In genomic region chr14:22598896-22599244, GRCh38 we compare ENCODE assay signal across 8 cellular contexts. TPM values are rescaled to one million over a fixed set of nuclear protein-coding genes. Genes with fewer than 3 reads are reported as not detected.
DNase-seq lines count a peak whose midpoint lies in the region; ATAC-seq, FAIRE-seq and TF ChIP-seq lines count a peak whose summit lies in the region.

No MANE protein-coding gene starts in this region.

- H3K4me1 ChIP-seq in H1 (replicated peaks in 1 of 4; ENCODE audit: control insufficient read depth in 3 of 4, insufficient read depth in 4 of 4, low read length in 3 of 4) (peaks cover 0 to 10% (median 6%) of the 10 kb centered on the region in 4 experiments; a peak in 4 of 7 replicates), subcutaneous abdominal adipose tissue (ENCODE audit: control insufficient read depth in 5 of 5, insufficient read depth in 5 of 5, low read length in 5 of 5) (peaks cover 8 to 33% (median 27%) of the 10 kb centered on the region in 5 donors)

- DNase-seq in activated effector memory CD4-positive, alpha-beta T cell treated with anti-CD3 and anti-CD28 coated beads, Interleukin-2, amount 50 U/mL, for 16 hours, result peak; percentile 78
- no peak for DNase-seq in activated effector memory CD4-positive, alpha-beta T cell treated with Interleukin-2 at 50 U/mL for 16 hours
- DNase-seq in T-helper 17 cell, result no peak
- DNase-seq in H1 (ENCODE audit: low read depth in 1 of 2, low spot score in 2 of 2), result no peak
- peak; percentile 76 for DNase-seq in mesenteric fat pad (ENCODE audit: low spot score)
- no peak for DNase-seq in NCI-H1436 (lab: John Stamatoyannopoulos, UW)

- H2AK5ac ChIP-seq in H1 (ENCODE audit: low read depth, low read length), result no peak overlapping the region

- ATAC-seq in HG03432 (IDR thresholded peaks at IDR 0.05; ENCODE audit: unreplicated experiment), result peak; percentile 65
- peak; percentile 69 for ATAC-seq in T-helper 17 cell

- H2BK20ac ChIP-seq in H1 (ENCODE audit: low read length), result no peak overlapping the region

- H3K36me3 ChIP-seq in H1 (ENCODE audit: control insufficient read depth in 2 of 4, insufficient read depth in 4 of 4, low read length in 3 of 4), result peaks cover 6 to 23% (median 20%) of the 10 kb centered on the region in 4 experiments
- H3K36me3 ChIP-seq in subcutaneous abdominal adipose tissue (ENCODE audit: control insufficient read depth in 5 of 5, insufficient read depth in 5 of 5, low read length in 5 of 5), result peaks cover 7 to 26% (median 25%) of the 10 kb centered on the region in 5 donors

- 0 out of 2 replicates have a peak overlapping the region, but pooled peaks have one; percentile 93 for H2BK5ac ChIP-seq in H1 (ENCODE audit: low read depth, low read length)

- peaks cover 3% of the 10 kb centered on the region; the same call in 1 of the 2 replicates for H3K79me1 ChIP-seq in H1 (ENCODE audit: low read depth, low read length)

- H3K23me2 ChIP-seq in H1 (ENCODE audit: low read depth, low read length), result peaks cover 4% of the 10 kb centered on the region; the same call in 1 of the 2 replicates

- peak overlapping the region; percentile 35 to 84 (median 82) for H3K9ac ChIP-seq in H1 (replicated peaks in 1 of 4; ENCODE audit: extremely low read depth in 1 of 4, low read depth in 3 of 4, low read length in 3 of 4)
- peak overlapping the region; percentile 47 to 95 (median 91) for H3K9ac ChIP-seq in subcutaneous abdominal adipose tissue (ENCODE audit: low read length in 5 of 5)

- TF ChIP-seq RAD21 in H1 (IDR thresholded peaks at IDR 0.05 in 1 of 2, conservative IDR thresholded peaks at IDR 0.05 in 1 of 2; ENCODE audit: low read depth in 2 of 2, low read length in 2 of 2), result 0 out of 4 replicates have a peak, but pooled peaks of 1 of the 2 experiments have one; percentile 1

- CTCF ChIA-PET in H1 (lab: Charles Lee; ENCODE audit: partially characterized antibody), result interaction anchor here (0.8 to 5.2 kb wide), 17 partner anchors 9 to 272 kb away, joined by 3 to 29 read pairs (median 4); partner anchors contain the start of genes DAD1 and LRP10

- H4K8ac ChIP-seq in H1 (ENCODE audit: extremely low read depth, insufficient read depth, low read length), result no peak overlapping the region

- peaks cover 31% of the 10 kb centered on the region for H3K4me1 Mint-ChIP-seq in T-helper 17 cell

- no peak overlapping the region for H3K23ac ChIP-seq in H1 (ENCODE audit: insufficient read length)

- no peak overlapping the region for H3K18ac ChIP-seq in H1 (ENCODE audit: extremely low read depth, low read length)

- POLR2A ChIA-PET in H1 (lab: Charles Lee; ENCODE audit: partially characterized antibody), result interaction anchor here (0.8 to 2.7 kb wide), 8 partner anchors 10 to 224 kb away, joined by 3 to 22 read pairs (median 3); partner anchors contain the start of gene DAD1

- H3K4me2 ChIP-seq in H1 (ENCODE audit: insufficient read depth in 1 of 2, low read depth in 2 of 2, low read length in 2 of 2), result peak overlapping the region; percentile 67 to 79

- no peak overlapping the region for H3K56ac ChIP-seq in H1 (replicated peaks; ENCODE audit: insufficient read length, low read depth, low read length)

- H4K91ac ChIP-seq in H1 (replicated peaks; ENCODE audit: insufficient read length, low read length), result no peak overlapping the region

- H3K4me3 ChIP-seq in H1 (ENCODE audit: extremely low read depth in 1 of 4, insufficient read depth in 2 of 4, low read depth in 3 of 4, low read length in 4 of 4) (peak overlapping the region; percentile 68 to 99 (median 84)), subcutaneous abdominal adipose tissue (ENCODE audit: low read depth in 1 of 5, low read length in 5 of 5) (peak overlapping the region; percentile 68 to 98 (median 94))

- H2BK120ac ChIP-seq in H1 (replicated peaks; ENCODE audit: low read depth, low read length), result no peak overlapping the region

- H3K27me3 ChIP-seq in H1 (replicated peaks in 1 of 4; ENCODE audit: control insufficient read depth in 3 of 4, extremely low read depth in 1 of 4, insufficient read depth in 3 of 4, low read length in 3 of 4) (no peaks in the 10 kb centered on the region), subcutaneous abdominal adipose tissue (ENCODE audit: control insufficient read depth in 5 of 5, insufficient read depth in 4 of 5, low read length in 5 of 5) (no peaks in the 10 kb centered on the region)

- no peak overlapping the region; the same call in 1 of the 2 replicates for H2BK12ac ChIP-seq in H1 (ENCODE audit: low read depth, low read length)

- H3K36me3 Mint-ChIP-seq in T-helper 17 cell (ENCODE audit: low read depth), result peaks cover 14% of the 10 kb centered on the region

- WGBS in H1 (ENCODE audit: extremely low coverage in 1 of 2, insufficient coverage in 1 of 2, insufficient read length in 1 of 2, insufficient replicate concordance in 2 of 2, low coverage in 1 of 2, low lambda C conversion rate in 2 of 2, missing lambda C conversion rate in 1 of 2), 2 experiments, result 17% methylated on average over 5 of the region's 5 CpGs; no CpG with 5 or more reads in 1 of the 2 experiments

- no peak overlapping the region for H4K5ac ChIP-seq in H1 (ENCODE audit: insufficient read length, low read depth, low read length)

- no peaks in the 10 kb centered on the region for H3K27me3 Mint-ChIP-seq in T-helper 17 cell

- H3K4ac ChIP-seq in H1 (replicated peaks; ENCODE audit: insufficient read length, low read depth, low read length), result no peak overlapping the region

- peak in 2 of 3 experiments; percentile 6 to 43; a peak in 1 of 4 replicates for TF ChIP-seq CTCF in H1 (IDR thresholded peaks at IDR 0.05; ENCODE audit: control extremely low read depth in 1 of 3, insufficient read depth in 1 of 3, low read depth in 1 of 3, low read length in 3 of 3)

- H3K14ac ChIP-seq in H1 (ENCODE audit: insufficient read length), result no peak overlapping the region

- H3K27ac ChIP-seq in H1 (ENCODE audit: low read depth, low read length) (peak overlapping the region; percentile 77; the same call in 1 of the 2 replicates), subcutaneous abdominal adipose tissue (ENCODE audit: low read depth, low read length) (peak overlapping the region; percentile 85)

- peak overlapping the region; percentile 96 for H3K4me3 Mint-ChIP-seq in T-helper 17 cell

- peaks cover 3 to 17% of the 10 kb centered on the region in 2 experiments for H3K79me2 ChIP-seq in H1 (ENCODE audit: control insufficient read depth in 1 of 2, insufficient read depth in 2 of 2, low read length in 2 of 2)

- TF ChIP-seq POLR2A in H1 (IDR thresholded peaks at IDR 0.05; ENCODE audit: control extremely low read depth in 1 of 2, low read depth in 2 of 2, low read length in 2 of 2), result no peak

- no peak overlapping the region for H2BK15ac ChIP-seq in H1 (ENCODE audit: low read length)

- no peak for FAIRE-seq in H1 (lab: Jason Lieb, UNC)

- H4K20me1 ChIP-seq in H1 (replicated peaks in 1 of 2; ENCODE audit: control insufficient read depth in 1 of 2, insufficient read depth in 2 of 2, low read length in 2 of 2), result peaks cover 0 to 4% of the 10 kb centered on the region in 2 experiments

- TF ChIP-seq EP300 in H1 (IDR thresholded peaks at IDR 0.05; ENCODE audit: borderline replicate concordance in 1 of 2, low read depth in 2 of 2, low read length in 2 of 2), result no peak

- no peaks in the 10 kb centered on the region for H3K9me3 ChIP-seq in T-helper 17 cell (ENCODE audit: control insufficient read depth, low read length, poor library complexity, severe bottlenecking)
- no peaks in the 10 kb centered on the region for H3K9me3 ChIP-seq in H1 (ENCODE audit: insufficient read depth in 2 of 2, low read depth in 1 of 2, low read length in 1 of 2)
- H3K9me3 ChIP-seq in subcutaneous abdominal adipose tissue (ENCODE audit: control insufficient read depth in 5 of 5, low read length in 5 of 5), result no peaks in the 10 kb centered on the region

- H2AFZ ChIP-seq in H1 (ENCODE audit: low read length), result peak overlapping the region; percentile 44

- H3K27ac Mint-ChIP-seq in T-helper 17 cell, result peak overlapping the region; percentile 94

TF ChIP-seq in H1, 55 proteins besides CTCF, POLR2A, EP300 and RAD21 (continues in another document):
- no peak for TF ChIP-seq RNF2 (IDR thresholded peaks at IDR 0.05; ENCODE audit: borderline replicate concordance, low read depth, low read length, missing control alignments, poor library complexity, severe bottlenecking)

RNA-seq across cellular contexts. Expression of gene ABHD4, which starts 0.8 kb away (rescaled TPM):
- total RNA-seq in T-helper 17 cell, result 10 to 100 TPM; 12.3 to 19.0 TPM
- total RNA-seq in H1 (2021; fragmentation: NEBNext Ultra II Directional; extraction: Animal tissue kit (Norgen Biotek cat#: 25700)), result 32.4 and 37.1 TPM in 2 replicates
- 40.6 and 42.9 TPM in 2 replicates for polyA plus RNA-seq in H1 (2011; rRNA removed)
- polyA plus RNA-seq in H1 (2011; cell fraction: cytosol; rRNA removed), result 33.3 TPM
- 39.0 TPM for polyA plus RNA-seq in H1 (2011; cell fraction: nucleus; rRNA removed)
- polyA plus RNA-seq in H1 (2012, experiment 1 of 2), result 21.3 to 29.2 TPM (median 25.0 TPM) in 4 replicates
- polyA plus RNA-seq in H1 (2012, experiment 2 of 2), result 25.7 TPM
- polyA plus RNA-seq in H1 (2013, experiment 1 of 2), result 25.1 TPM
- polyA plus RNA-seq in H1 (2013, experiment 2 of 2), result 26.5 TPM
- polyA minus RNA-seq in H1 (2011; rRNA and poly(A)+ RNA removed), result 34.9 and 36.6 TPM in 2 replicates
- polyA minus RNA-seq in H1 (2011; cell fraction: cytosol; rRNA and poly(A)+ RNA removed), result 12.8 TPM
- 22.9 TPM for polyA minus RNA-seq in H1 (2011; cell fraction: nucleus; rRNA and poly(A)+ RNA removed)
- 36.5 TPM for total RNA-seq in mesenteric fat pad

RNA-seq across cellular contexts. Expression of gene DAD1, which starts 9.8 kb away (rescaled TPM):
- total RNA-seq in T-helper 17 cell, result 10 to 100 TPM; 95.4 to 96.0 TPM
- 131 and 133 TPM in 2 replicates for total RNA-seq in H1 (2021; fragmentation: NEBNext Ultra II Directional; extraction: Animal tissue kit (Norgen Biotek cat#: 25700))
- 433 and 440 TPM in 2 replicates for polyA plus RNA-seq in H1 (2011; rRNA removed)
- polyA plus RNA-seq in H1 (2011; cell fraction: cytosol; rRNA removed), result 275 TPM
- polyA plus RNA-seq in H1 (2011; cell fraction: nucleus; rRNA removed), result 98.3 TPM
- polyA plus RNA-seq in H1 (2012, experiment 1 of 2), result 143 to 165 TPM (median 156 TPM) in 4 replicates
- polyA plus RNA-seq in H1 (2012, experiment 2 of 2), result 219 TPM
- 197 TPM for polyA plus RNA-seq in H1 (2013, experiment 1 of 2)
- polyA plus RNA-seq in H1 (2013, experiment 2 of 2), result 233 TPM
- 101 and 159 TPM in 2 replicates for polyA minus RNA-seq in H1 (2011; rRNA and poly(A)+ RNA removed)
- 50.4 TPM for polyA minus RNA-seq in H1 (2011; cell fraction: cytosol; rRNA and poly(A)+ RNA removed)
- 34.9 TPM for polyA minus RNA-seq in H1 (2011; cell fraction: nucleus; rRNA and poly(A)+ RNA removed)
- total RNA-seq in mesenteric fat pad, result 180 TPM

RNA-seq across cellular contexts. Expression of gene OR6J1, which starts 45.3 kb away (rescaled TPM):
- total RNA-seq in T-helper 17 cell, result not detected
- not detected in 2 replicates for total RNA-seq in H1 (2021; fragmentation: NEBNext Ultra II Directional; extraction: Animal tissue kit (Norgen Biotek cat#: 25700))
- polyA plus RNA-seq in H1 (2011; rRNA removed), result not detected in 2 replicates
- not detected for polyA plus RNA-seq in H1 (2011; cell fraction: cytosol; rRNA removed)
- not detected for polyA plus RNA-seq in H1 (2011; cell fraction: nucleus; rRNA removed)
- not detected in 4 replicates for polyA plus RNA-seq in H1 (2012, experiment 1 of 2)
- polyA plus RNA-seq in H1 (2012, experiment 2 of 2), result not detected
- not detected for polyA plus RNA-seq in H1 (2013, experiment 1 of 2)
- polyA plus RNA-seq in H1 (2013, experiment 2 of 2), result not detected
- not detected in 2 replicates for polyA minus RNA-seq in H1 (2011; rRNA and poly(A)+ RNA removed)
- not detected for polyA minus RNA-seq in H1 (2011; cell fraction: cytosol; rRNA and poly(A)+ RNA removed)
- not detected for polyA minus RNA-seq in H1 (2011; cell fraction: nucleus; rRNA and poly(A)+ RNA removed)
- total RNA-seq in mesenteric fat pad, result not detected

Comparison
In these comparisons a context has a peak if more than half of its experiments do, and no peak if none do; other contexts are left out.
1. DNase-seq: peak in activated effector memory CD4-positive, alpha-beta T cell treated with anti-CD3 and anti-CD28 coated beads, Interleukin-2, amount 50 U/mL, for 16 hours (single experiment) and mesenteric fat pad (single experiment); none in activated effector memory CD4-positive, alpha-beta T cell treated with Interleukin-2 at 50 U/mL for 16 hours (single experiment), T-helper 17 cell (0 of 3), H1 (0 of 2) and NCI-H1436 (single experiment).